Comparison of ENCODE assay signal across 22 cellular contexts in genomic region chr1:2804628-2805351, GRCh38.
"Had no signal": no experiment of that assay in that cellular context is flagged by ENCODE, and none has a peak within 500 bp of the region (broad histone marks: within the 10 kb centered on the region; RNA-seq: fewer than 3 reads in every experiment).

No MANE protein-coding gene starts in this region.

- H3K9me3 ChIP-seq: neutrophil, pancreas, tibial nerve had no signal

- DNase-seq: activated B cell treated with CpG ODN at 0.5 μM for 24 hours; activated CD4-positive, alpha-beta memory T cell treated with anti-CD3 and anti-CD28 coated beads, Interleukin-2, amount 10 ng/mL, durations not matched to agents 7 days and 5 days; activated CD4-positive, alpha-beta T cell treated with anti-CD3 and anti-CD28 coated beads for 48 hours; activated gamma-delta T cell; activated T-cell treated with anti-CD3 and anti-CD28 coated beads, Interleukin-2, amount 50 U/mL, for 72 hours; anterior cingulate cortex; caudate nucleus; effector memory CD4-positive, alpha-beta T cell; foreskin keratinocyte; hippocampal formation; left colon; stimulated activated CD4-positive, alpha-beta T cell treated with anti-CD3 and anti-CD28 coated beads, Interleukin-4, amount 100 ng/mL, for 4 hours; stimulated activated naive CD8-positive, alpha-beta T cell treated with anti-CD3 and anti-CD28 coated beads, Interleukin-15, Interleukin-2, amounts not matched to agents 100 U/mL and 50 U/mL, for 24 hours; SW 1271 had no signal

- ATAC-seq: activated T-cell treated with anti-CD3 and anti-CD28 coated beads, Interleukin-2, amount 50 U/mL, for 72 hours; foreskin keratinocyte; left colon; naive thymus-derived CD8-positive, alpha-beta T cell; pancreas; stimulated activated naive CD8-positive, alpha-beta T cell treated with anti-CD3 and anti-CD28 coated beads, Interleukin-15, Interleukin-2, amounts not matched to agents 100 U/mL and 50 U/mL, for 24 hours; T-helper 17 cell had no signal

- H3K4me3 ChIP-seq: pancreas, SK-N-MC, tibial nerve had no signal

- H3K4me1 Mint-ChIP-seq: activated B cell treated with CpG ODN at 0.5 μM for 24 hours had no signal

- H3K27me3 ChIP-seq: foreskin keratinocyte, neutrophil, pancreas had no signal

- H3K27me3 Mint-ChIP-seq: activated B cell treated with CpG ODN at 0.5 μM for 24 hours; activated CD4-positive, alpha-beta memory T cell treated with anti-CD3 and anti-CD28 coated beads, Interleukin-2, amount 10 ng/mL, durations not matched to agents 7 days and 5 days had no signal

- H3K27ac Mint-ChIP-seq: activated B cell treated with CpG ODN at 0.5 μM for 24 hours; activated CD4-positive, alpha-beta memory T cell treated with anti-CD3 and anti-CD28 coated beads, Interleukin-2, amount 10 ng/mL, durations not matched to agents 7 days and 5 days; activated naive CD4-positive, alpha-beta T cell treated with anti-CD3 and anti-CD28 coated beads, Interleukin-2, amount 50 U/mL, for 24 hours; activated T-cell treated with anti-CD3 and anti-CD28 coated beads, Interleukin-2, amount 50 U/mL, for 72 hours; brain; naive thymus-derived CD8-positive, alpha-beta T cell; T-helper 17 cell had no signal

- H3K36me3 ChIP-seq: neutrophil, pancreas, tibial nerve had no signal

- H3K4me1 ChIP-seq: foreskin keratinocyte, pancreas had no signal

- H3K36me3 Mint-ChIP-seq: activated naive CD4-positive, alpha-beta T cell treated with anti-CD3 and anti-CD28 coated beads, Interleukin-2, amount 50 U/mL, for 24 hours; brain; naive thymus-derived CD8-positive, alpha-beta T cell had no signal

- H3K27ac ChIP-seq: foreskin keratinocyte, neutrophil, pancreas, SK-N-MC, tibial nerve had no signal

- H3K4me3 Mint-ChIP-seq: activated B cell treated with CpG ODN at 0.5 μM for 24 hours; activated CD4-positive, alpha-beta memory T cell treated with anti-CD3 and anti-CD28 coated beads, Interleukin-2, amount 10 ng/mL, durations not matched to agents 7 days and 5 days; activated naive CD4-positive, alpha-beta T cell treated with anti-CD3 and anti-CD28 coated beads, Interleukin-2, amount 50 U/mL, for 24 hours; activated T-cell treated with anti-CD3 and anti-CD28 coated beads, Interleukin-2, amount 50 U/mL, for 72 hours; brain; naive thymus-derived CD8-positive, alpha-beta T cell; T-helper 17 cell had no signal

- H3K9me3 Mint-ChIP-seq: activated B cell treated with CpG ODN at 0.5 μM for 24 hours; activated CD4-positive, alpha-beta memory T cell treated with anti-CD3 and anti-CD28 coated beads, Interleukin-2, amount 10 ng/mL, durations not matched to agents 7 days and 5 days; activated naive CD4-positive, alpha-beta T cell treated with anti-CD3 and anti-CD28 coated beads, Interleukin-2, amount 50 U/mL, for 24 hours; activated T-cell treated with anti-CD3 and anti-CD28 coated beads, Interleukin-2, amount 50 U/mL, for 72 hours had no signal
